Comparison of ENCODE assay signal across 21 cellular contexts in genomic region chr5:11973469-11973868, GRCh38.
"Had no signal": no experiment of that assay in that cellular context is flagged by ENCODE, and none has a peak within 500 bp of the region (broad histone marks: within the 10 kb centered on the region; RNA-seq: fewer than 3 reads in every experiment).

No MANE protein-coding gene starts in this region.

- H3K27ac Mint-ChIP-seq: activated B cell treated with CpG ODN at 0.5 μM for 24 hours; activated CD4-positive, alpha-beta T cell treated with anti-CD3 and anti-CD28 coated beads, Interleukin-2, amount 10 ng/mL, durations not matched to agents 24 days and 14 days; activated naive CD4-positive, alpha-beta T cell treated with anti-CD3 and anti-CD28 coated beads for 36 hours; activated naive CD8-positive, alpha-beta T cell; T-helper 17 cell had no signal

- H3K36me3 ChIP-seq: colonic mucosa, Peyer's patch had no signal

- DNase-seq: activated B cell treated with CpG ODN at 0.5 μM for 24 hours; activated CD4-positive, alpha-beta T cell treated with anti-CD3 and anti-CD28 coated beads for 1 hour; activated CD4-positive, alpha-beta T cell treated with anti-CD3 and anti-CD28 coated beads, Interleukin-2, amount 10 ng/mL, durations not matched to agents 24 days and 14 days; activated CD4-positive, alpha-beta T cell treated with anti-CD3 and anti-CD28 coated beads, Interleukin-2, amount 50 U/mL, for 48 hours; activated CD8-positive, alpha-beta memory T cell treated with anti-CD3 and anti-CD28 coated beads for 24 hours; activated effector memory CD4-positive, alpha-beta T cell treated with anti-CD3 and anti-CD28 coated beads, Interleukin-2, amount 50 U/mL, for 16 hours; activated naive CD4-positive, alpha-beta T cell treated with anti-CD3 and anti-CD28 coated beads for 36 hours; activated T-cell treated with anti-CD3 and anti-CD28 coated beads, Interleukin-2, amount 50 U/mL, for 4 hours; caudate nucleus; colonic mucosa; NCI-H1105 treated with DMSO at 0.1 percent for 48 hours; NCI-H1436 treated with DMSO at 0.1 percent for 48 hours; NCI-H187; NCI-H510A treated with DMSO at 0.1 percent for 48 hours; NCI-H748 treated with DMSO at 0.1 percent for 48 hours; OCI-M1; Peyer's patch; SHP77 treated with DMSO at 0.1 percent for 48 hours; T-helper 17 cell; T-helper 9 cell had no signal

- H3K27me3 Mint-ChIP-seq: activated B cell treated with CpG ODN at 0.5 μM for 24 hours; activated CD4-positive, alpha-beta T cell treated with anti-CD3 and anti-CD28 coated beads, Interleukin-2, amount 10 ng/mL, durations not matched to agents 24 days and 14 days; activated naive CD8-positive, alpha-beta T cell; T-helper 17 cell had no signal

- H3K4me3 ChIP-seq: colonic mucosa, Peyer's patch had no signal

- H3K9me3 Mint-ChIP-seq: activated CD4-positive, alpha-beta T cell treated with anti-CD3 and anti-CD28 coated beads, Interleukin-2, amount 10 ng/mL, durations not matched to agents 24 days and 14 days; activated T-cell treated with anti-CD3 and anti-CD28 coated beads, Interleukin-2, amount 50 U/mL, for 4 hours had no signal

- ATAC-seq: activated T-cell treated with anti-CD3 and anti-CD28 coated beads, Interleukin-2, amount 50 U/mL, for 4 hours; T-helper 17 cell had no signal

- H3K27me3 ChIP-seq: colonic mucosa, Peyer's patch had no signal

- H3K36me3 Mint-ChIP-seq: activated naive CD8-positive, alpha-beta T cell had no signal

- H3K4me3 Mint-ChIP-seq: activated B cell treated with CpG ODN at 0.5 μM for 24 hours; activated CD4-positive, alpha-beta T cell treated with anti-CD3 and anti-CD28 coated beads, Interleukin-2, amount 10 ng/mL, durations not matched to agents 24 days and 14 days; activated naive CD4-positive, alpha-beta T cell treated with anti-CD3 and anti-CD28 coated beads for 36 hours; activated naive CD8-positive, alpha-beta T cell; activated T-cell treated with anti-CD3 and anti-CD28 coated beads, Interleukin-2, amount 50 U/mL, for 4 hours; T-helper 17 cell had no signal

- H3K27ac ChIP-seq: colonic mucosa, Peyer's patch had no signal

- H3K9me3 ChIP-seq: colonic mucosa, Peyer's patch had no signal

- H3K4me1 ChIP-seq: colonic mucosa, Peyer's patch had no signal

- H3K4me1 Mint-ChIP-seq: activated B cell treated with CpG ODN at 0.5 μM for 24 hours; activated CD4-positive, alpha-beta T cell treated with anti-CD3 and anti-CD28 coated beads, Interleukin-2, amount 10 ng/mL, durations not matched to agents 24 days and 14 days; T-helper 17 cell had no signal
